14 cellular contexts compared by ENCODE assay signal in genomic region chr6:137808191-137808590, GRCh38. TPM values are rescaled to one million over a fixed set of nuclear protein-coding genes. Genes with fewer than 3 reads are reported as not detected.
DNase-seq lines count a peak whose midpoint lies in the region; ATAC-seq and TF ChIP-seq lines count a peak whose summit lies in the region.
"Had no signal": no experiment of that assay in that cellular context is flagged by ENCODE, and none has a peak within 500 bp of the region (broad histone marks: within the 10 kb centered on the region; RNA-seq: fewer than 3 reads in every experiment).

No MANE protein-coding gene starts in this region.

- no peaks in the 10 kb centered on the region for H3K9me2 ChIP-seq in PC-9 (ENCODE audit: insufficient read depth)

- H3K27ac Mint-ChIP-seq in activated CD4-positive, alpha-beta T cell treated with anti-CD3 and anti-CD28 coated beads for 36 hours, result peak overlapping the region; percentile 45
- H3K27ac Mint-ChIP-seq in activated T-helper 1 cell treated with anti-CD3 and anti-CD28 coated beads, Interleukin-12 subunit alpha, Interleukin-12 subunit beta, Interleukin-2, Interleukin-4 antibody, amounts not matched to agents 30 ng/mL and 10 ng/mL and 1 ng/mL, durations not matched to agents 14 hours and 24 hours and 36 hours, result no peak overlapping the region
- H3K27ac Mint-ChIP-seq: activated naive CD4-positive, alpha-beta T cell treated with anti-CD3 and anti-CD28 coated beads, Interleukin-2, amount 50 U/mL, for 24 hours had no signal

- no peaks in the 10 kb centered on the region for H4K20me1 ChIP-seq in PC-9 (ENCODE audit: insufficient read depth)

- peaks cover 44% of the 10 kb centered on the region for H3K4me1 ChIP-seq in PC-9 (replicated peaks; ENCODE audit: insufficient read depth)

- intact Hi-C loops in activated CD4-positive, alpha-beta T cell treated with anti-CD3 and anti-CD28 coated beads for 36 hours (cut with DNase I, micrococcal nuclease), result no loop called here
- intact Hi-C loops in PC-9 (cut with micrococcal nuclease; ENCODE audit: unreplicated experiment), result loop anchor here (2.0 to 5.0 kb wide), 2 partner anchors 59 to 81 kb away; partner anchors contain the start of gene TNFAIP3
- intact Hi-C loops in activated T-helper 1 cell treated with anti-CD3 and anti-CD28 coated beads, Interleukin-12 subunit alpha, Interleukin-12 subunit beta, Interleukin-2, Interleukin-4 antibody, amounts not matched to agents 30 ng/mL and 10 ng/mL and 1 ng/mL, durations not matched to agents 14 hours and 24 hours and 36 hours (cut with micrococcal nuclease), result no loop called here
- intact Hi-C loops in sciatic nerve (cut with DNase I), result no loop called here

- peaks cover 80% of the 10 kb centered on the region for H3K4me1 Mint-ChIP-seq in activated CD4-positive, alpha-beta T cell treated with anti-CD3 and anti-CD28 coated beads for 36 hours
- peaks cover 67% of the 10 kb centered on the region for H3K4me1 Mint-ChIP-seq in activated T-helper 1 cell treated with anti-CD3 and anti-CD28 coated beads, Interleukin-12 subunit alpha, Interleukin-12 subunit beta, Interleukin-2, Interleukin-4 antibody, amounts not matched to agents 30 ng/mL and 10 ng/mL and 1 ng/mL, durations not matched to agents 14 hours and 24 hours and 36 hours (ENCODE audit: low read depth)

- no peak for ATAC-seq in activated CD4-positive, alpha-beta T cell treated with anti-CD3 and anti-CD28 coated beads for 36 hours
- ATAC-seq in sciatic nerve, result no peak

- POLR2A ChIA-PET in activated CD4-positive, alpha-beta T cell treated with anti-CD3 and anti-CD28 coated beads for 36 hours (lab: Charles Lee), result interaction anchor here (1.4 kb wide), 1 partner anchor 21 kb away, joined by 5 read pairs; no protein-coding TSS in a partner anchor
- POLR2A ChIA-PET in PC-9 (lab: Charles Lee; ENCODE audit: unreplicated experiment), result interaction anchor here (0.6 to 0.7 kb wide), 3 partner anchors 22 to 885 kb away, joined by 8 to 12 read pairs (median 8); no protein-coding TSS in a partner anchor

- DNase-seq in activated CD4-positive, alpha-beta T cell treated with anti-CD3 and anti-CD28 coated beads for 36 hours, result no peak
- DNase-seq in activated CD4-positive, alpha-beta T cell treated with anti-CD3 and anti-CD28 coated beads, Interleukin-2, amount 50 U/mL, for 1 hour, result no peak
- peak in 1 of 2 experiments; percentile 93 for DNase-seq in PC-9
- DNase-seq in epithelial cell of prostate (ENCODE audit: low read depth, low spot score), result no peak
- DNase-seq in renal cortical epithelial cell (ENCODE audit: low read depth), result peak; percentile 92
- no peak for DNase-seq in stimulated activated CD4-positive, alpha-beta T cell treated with anti-CD3 and anti-CD28 coated beads, Interleukin-1b, Interleukin-23, amount 100 ng/mL, for 48 hours
- DNase-seq in activated T-helper 1 cell treated with anti-CD3 and anti-CD28 coated beads, Interleukin-12 subunit alpha, Interleukin-12 subunit beta, Interleukin-2, Interleukin-4 antibody, amounts not matched to agents 30 ng/mL and 10 ng/mL and 1 ng/mL, durations not matched to agents 14 hours and 24 hours and 36 hours (ENCODE audit: low spot score), result no peak
- DNase-seq in sciatic nerve (ENCODE audit: low spot score), result no peak
- DNase-seq: activated CD4-positive, alpha-beta T cell treated with anti-CD3 and anti-CD28 coated beads, Interleukin-2, amount 50 U/mL, for 4 hours; DND-41; NCI-H1105; NCI-H82; T-helper 1 cell had no signal

- peaks cover 3% of the 10 kb centered on the region for H3K36me3 Mint-ChIP-seq in activated CD4-positive, alpha-beta T cell treated with anti-CD3 and anti-CD28 coated beads for 36 hours (ENCODE audit: low read depth)
- H3K36me3 Mint-ChIP-seq in activated T-helper 1 cell treated with anti-CD3 and anti-CD28 coated beads, Interleukin-12 subunit alpha, Interleukin-12 subunit beta, Interleukin-2, Interleukin-4 antibody, amounts not matched to agents 30 ng/mL and 10 ng/mL and 1 ng/mL, durations not matched to agents 14 hours and 24 hours and 36 hours (ENCODE audit: low read depth), result peaks cover 9% of the 10 kb centered on the region
- H3K36me3 Mint-ChIP-seq: activated naive CD4-positive, alpha-beta T cell treated with anti-CD3 and anti-CD28 coated beads, Interleukin-2, amount 50 U/mL, for 24 hours had no signal

- no peaks in the 10 kb centered on the region for H3K27me3 Mint-ChIP-seq in activated CD4-positive, alpha-beta T cell treated with anti-CD3 and anti-CD28 coated beads for 36 hours
- no peaks in the 10 kb centered on the region for H3K27me3 Mint-ChIP-seq in activated T-helper 1 cell treated with anti-CD3 and anti-CD28 coated beads, Interleukin-12 subunit alpha, Interleukin-12 subunit beta, Interleukin-2, Interleukin-4 antibody, amounts not matched to agents 30 ng/mL and 10 ng/mL and 1 ng/mL, durations not matched to agents 14 hours and 24 hours and 36 hours (ENCODE audit: insufficient read depth)
- H3K27me3 Mint-ChIP-seq: activated naive CD4-positive, alpha-beta T cell treated with anti-CD3 and anti-CD28 coated beads, Interleukin-2, amount 50 U/mL, for 24 hours had no signal

- TF ChIP-seq CTCF in PC-9 (conservative IDR thresholded peaks at IDR 0.05), result no peak

- no peaks in the 10 kb centered on the region for H3K79me2 ChIP-seq in PC-9 (ENCODE audit: low read depth)

- no peaks in the 10 kb centered on the region for H3K9me3 ChIP-seq in PC-9 (ENCODE audit: insufficient read depth, low read depth)

- no TSS peak for BruUV-seq in PC-9 (replicated peaks; lab: Mats Ljungman, UMichigan)

- H2AFZ ChIP-seq in PC-9, result peak overlapping the region; percentile 14; the same call in 1 of the 2 replicates

- CTCF ChIA-PET in activated CD4-positive, alpha-beta T cell treated with anti-CD3 and anti-CD28 coated beads for 36 hours (lab: Charles Lee), result interaction anchor here (0.6 to 5.3 kb wide), 5 partner anchors 8 to 102 kb away, joined by 3 to 69 read pairs (median 3); no protein-coding TSS in a partner anchor
- CTCF ChIA-PET in PC-9 (lab: Charles Lee), result no interaction called here

- peaks cover 4% of the 10 kb centered on the region for H3K9me3 Mint-ChIP-seq in activated CD4-positive, alpha-beta T cell treated with anti-CD3 and anti-CD28 coated beads for 36 hours (ENCODE audit: low read depth)
- H3K9me3 Mint-ChIP-seq in activated T-helper 1 cell treated with anti-CD3 and anti-CD28 coated beads, Interleukin-12 subunit alpha, Interleukin-12 subunit beta, Interleukin-2, Interleukin-4 antibody, amounts not matched to agents 30 ng/mL and 10 ng/mL and 1 ng/mL, durations not matched to agents 14 hours and 24 hours and 36 hours, result peaks cover 13% of the 10 kb centered on the region
- H3K9me3 Mint-ChIP-seq: activated naive CD4-positive, alpha-beta T cell treated with anti-CD3 and anti-CD28 coated beads, Interleukin-2, amount 50 U/mL, for 24 hours had no signal

- H3F3A ChIP-seq in PC-9 (ENCODE audit: insufficient read depth, low read depth), result peaks cover 18% of the 10 kb centered on the region

- no peak overlapping the region for H3K4me3 Mint-ChIP-seq in activated CD4-positive, alpha-beta T cell treated with anti-CD3 and anti-CD28 coated beads for 36 hours
- no peak overlapping the region for H3K4me3 Mint-ChIP-seq in activated T-helper 1 cell treated with anti-CD3 and anti-CD28 coated beads, Interleukin-12 subunit alpha, Interleukin-12 subunit beta, Interleukin-2, Interleukin-4 antibody, amounts not matched to agents 30 ng/mL and 10 ng/mL and 1 ng/mL, durations not matched to agents 14 hours and 24 hours and 36 hours
- H3K4me3 Mint-ChIP-seq: activated naive CD4-positive, alpha-beta T cell treated with anti-CD3 and anti-CD28 coated beads, Interleukin-2, amount 50 U/mL, for 24 hours had no signal

- no peaks in the 10 kb centered on the region for H3K27me3 ChIP-seq in PC-9 (ENCODE audit: insufficient read depth, low read depth)

- H3K36me3 ChIP-seq in PC-9 (ENCODE audit: low read depth), result no peaks in the 10 kb centered on the region

- H3K4me2 ChIP-seq in PC-9, result peak overlapping the region; percentile 24

- H3K4me3 ChIP-seq in PC-9, result no peak overlapping the region

- H3K27ac ChIP-seq in PC-9 (peak overlapping the region; percentile 79), epithelial cell of prostate (peak overlapping the region; percentile 88)

RNA-seq across cellular contexts. Expression of gene TNFAIP3, which starts 58.9 kb away (rescaled TPM):
- total RNA-seq in activated CD4-positive, alpha-beta T cell treated with anti-CD3 and anti-CD28 coated beads for 36 hours, result 100 to 1,000 TPM; 284 to 371 TPM
- total RNA-seq in PC-9 (2021) (7.2 and 7.8 TPM in 2 replicates), renal cortical epithelial cell (35.2 and 53.7 TPM in 2 replicates), sciatic nerve (37.5 TPM)
- total RNA-seq in activated T-helper 1 cell treated with anti-CD3 and anti-CD28 coated beads, Interleukin-12 subunit alpha, Interleukin-12 subunit beta, Interleukin-2, Interleukin-4 antibody, amounts not matched to agents 30 ng/mL and 10 ng/mL and 1 ng/mL, durations not matched to agents 14 hours and 24 hours and 36 hours, result 250 and 257 TPM in 2 replicates
